In the genomic region with DNA sequence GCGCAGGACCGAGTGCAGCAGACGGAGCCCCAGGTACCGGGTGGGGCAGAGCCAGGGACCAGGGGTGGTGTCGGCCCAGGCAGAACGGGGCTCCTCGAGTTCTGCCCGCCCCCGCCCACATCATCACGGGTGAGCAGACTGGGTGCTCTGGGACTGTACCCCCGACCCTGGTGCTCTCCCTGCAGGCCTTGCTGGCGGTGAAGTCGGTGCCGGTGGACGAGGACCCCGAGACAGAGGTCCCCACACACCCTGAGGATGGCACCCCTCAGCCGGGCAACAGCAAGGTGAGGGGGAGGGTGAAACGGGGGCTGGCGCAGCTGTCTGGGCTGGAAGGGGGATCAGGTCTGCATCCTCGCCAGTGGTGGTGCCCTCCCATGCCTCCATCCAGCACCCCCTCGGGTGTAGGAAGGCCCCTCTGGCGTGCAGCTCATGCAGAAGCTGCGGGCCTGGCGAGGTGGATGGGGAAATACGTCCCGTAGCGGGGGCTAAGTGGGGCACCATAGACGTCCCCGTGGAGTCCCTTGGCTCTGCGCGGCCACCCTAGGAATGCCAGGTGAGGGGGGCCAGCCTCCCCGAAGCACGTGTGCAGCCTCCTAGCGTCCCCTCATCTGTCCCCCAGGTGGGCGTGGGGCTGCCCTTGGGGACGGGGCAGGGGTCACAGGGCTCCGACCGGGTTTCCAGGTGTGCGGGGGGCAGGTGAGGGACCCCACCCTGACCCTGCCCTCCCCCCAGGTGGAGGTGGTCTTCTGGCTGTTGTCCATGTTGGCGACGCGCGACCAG, we compare ENCODE assay signal across 23 cellular contexts. TPM values are rescaled to one million over a fixed set of nuclear protein-coding genes. Genes with fewer than 3 reads are reported as not detected.
DNase-seq lines count a peak whose midpoint lies in the region; ATAC-seq and TF ChIP-seq lines count a peak whose summit lies in the region.
"Had no signal": no experiment of that assay in that cellular context is flagged by ENCODE, and none has a peak within 500 bp of the region (broad histone marks: within the 10 kb centered on the region; RNA-seq: fewer than 3 reads in every experiment).

No MANE protein-coding gene starts in this region.

- CTCF ChIA-PET in activated CD4-positive, alpha-beta T cell treated with anti-CD3 and anti-CD28 coated beads, Interleukin-2, amount 10 ng/mL, durations not matched to agents 7 days and 5 days (lab: Charles Lee): interaction anchor here (1.1 to 1.8 kb wide), 4 partner anchors 15 to 135 kb away, joined by 3 to 6 read pairs (median 4); no protein-coding TSS in a partner anchor

- peaks cover 4% of the 10 kb centered on the region for H3K36me3 Mint-ChIP-seq in activated CD4-positive, alpha-beta T cell treated with anti-CD3 and anti-CD28 coated beads, Interleukin-2, amount 10 ng/mL, durations not matched to agents 7 days and 5 days (ENCODE audit: low read depth)

- TF ChIP-seq CTCF in cardiac muscle cell (IDR thresholded peaks at IDR 0.05; ENCODE audit: low read depth, low read length) (peak; percentile 1), LNCaP clone FGC (IDR thresholded peaks at IDR 0.05; ENCODE audit: control insufficient read depth, extremely low read depth, insufficient read depth) (no peak)

- no peak for DNase-seq in cardiac muscle cell (ENCODE audit: low read depth in 1 of 2, low spot score in 1 of 2)
- no peak for DNase-seq in left cardiac atrium
- DNase-seq in LNCaP clone FGC (ENCODE audit: low read depth): no peak
- DNase-seq in caudate nucleus (lab: John Stamatoyannopoulos, UW): no peak
- no peak for DNase-seq in substantia nigra (lab: John Stamatoyannopoulos, UW)
- DNase-seq in occipital lobe (lab: John Stamatoyannopoulos, UW): no peak
- no peak for DNase-seq in T-helper 1 cell
- no peak for DNase-seq in activated CD4-positive, alpha-beta T cell treated with anti-CD3 and anti-CD28 coated beads, Interleukin-2, amount 10 ng/mL, durations not matched to agents 7 days and 5 days
- DNase-seq: amniotic stem cell, hippocampal formation, left lung, NCI-H1436 treated with DMSO at 0.1 percent for 48 hours had no signal

- no peak overlapping the region for H3K27ac Mint-ChIP-seq in activated CD4-positive, alpha-beta T cell treated with anti-CD3 and anti-CD28 coated beads, Interleukin-2, amount 10 ng/mL, durations not matched to agents 7 days and 5 days
- H3K27ac Mint-ChIP-seq: activated CD8-positive, alpha-beta T cell treated with anti-CD3 and anti-CD28 coated beads, Interleukin-2, amount 10 ng/mL, durations not matched to agents 7 days and 5 days; activated naive CD4-positive, alpha-beta T cell treated with anti-CD3 and anti-CD28 coated beads, Interleukin-2, amount 50 U/mL, for 24 hours; CD4-positive, alpha-beta T cell had no signal

- H3K27me3 Mint-ChIP-seq in activated CD4-positive, alpha-beta T cell treated with anti-CD3 and anti-CD28 coated beads, Interleukin-2, amount 10 ng/mL, durations not matched to agents 7 days and 5 days: peaks cover 38% of the 10 kb centered on the region

- peaks cover 82% of the 10 kb centered on the region for H3K27me3 ChIP-seq in cardiac muscle cell

- no peaks in the 10 kb centered on the region for H3K9me3 Mint-ChIP-seq in activated CD4-positive, alpha-beta T cell treated with anti-CD3 and anti-CD28 coated beads, Interleukin-2, amount 10 ng/mL, durations not matched to agents 7 days and 5 days
- H3K9me3 Mint-ChIP-seq: activated naive CD4-positive, alpha-beta T cell treated with anti-CD3 and anti-CD28 coated beads, Interleukin-2, amount 50 U/mL, for 24 hours; CD4-positive, alpha-beta T cell; neural crest cell; T-cell had no signal

- no peak overlapping the region for H3K4me3 Mint-ChIP-seq in activated CD4-positive, alpha-beta T cell treated with anti-CD3 and anti-CD28 coated beads, Interleukin-2, amount 10 ng/mL, durations not matched to agents 7 days and 5 days
- H3K4me3 Mint-ChIP-seq: activated CD8-positive, alpha-beta T cell treated with anti-CD3 and anti-CD28 coated beads, Interleukin-2, amount 10 ng/mL, durations not matched to agents 7 days and 5 days; CD4-positive, alpha-beta T cell had no signal

- H3K4me1 ChIP-seq in cardiac muscle cell (ENCODE audit: low read depth): no peaks in the 10 kb centered on the region

- H3K4me3 ChIP-seq in cardiac muscle cell: no peak overlapping the region
- H3K4me3 ChIP-seq in LNCaP clone FGC (ENCODE audit: low read depth, low read length): peak overlapping the region; percentile 27
- H3K4me3 ChIP-seq: colonic mucosa, left lung, skin epidermis, thoracic aorta had no signal

- H3K9me3 ChIP-seq in cardiac muscle cell (ENCODE audit: low read depth): no peaks in the 10 kb centered on the region
- H3K9me3 ChIP-seq: colonic mucosa, left lung, thoracic aorta had no signal

- H3K27ac ChIP-seq in cardiac muscle cell (no peak overlapping the region), caudate nucleus (ENCODE audit: low read depth, low read length) (peak overlapping the region; percentile 58), substantia nigra (ENCODE audit: low read depth, low read length, poor library complexity, severe bottlenecking) (peak overlapping the region; percentile 45)
- H3K27ac ChIP-seq: colonic mucosa, epithelial cell of prostate, HL-60, left lung, parathyroid adenoma, skin epidermis, thoracic aorta had no signal

- POLR2A ChIA-PET in activated CD4-positive, alpha-beta T cell treated with anti-CD3 and anti-CD28 coated beads, Interleukin-2, amount 10 ng/mL, durations not matched to agents 7 days and 5 days (lab: Charles Lee): no interaction called here

- H3K4me1 Mint-ChIP-seq in activated CD4-positive, alpha-beta T cell treated with anti-CD3 and anti-CD28 coated beads, Interleukin-2, amount 10 ng/mL, durations not matched to agents 7 days and 5 days: peaks cover 9% of the 10 kb centered on the region

- H3K36me3 ChIP-seq in cardiac muscle cell: no peaks in the 10 kb centered on the region
- H3K36me3 ChIP-seq: colonic mucosa had no signal

- no peak for ATAC-seq in left cardiac atrium

- intact Hi-C loops in left cardiac atrium (cut with DNase I): loop anchor here in 1 of 2 donors (10.0 kb wide), 1 partner anchor 172 kb away; a partner anchor contains a TSS

RNA-seq across cellular contexts. Expression of a gene that starts 6.4 kb away (rescaled TPM):
- 0.42 and 1.3 TPM in 2 replicates for total RNA-seq in cardiac muscle cell
- polyA plus RNA-seq in cardiac muscle cell: 0.27 and 0.94 TPM in 2 replicates
- under 1 TPM; 0.18 to 0.21 TPM for total RNA-seq in left cardiac atrium
- total RNA-seq in occipital lobe: 141 TPM
- under 1 TPM; 0.02 to 0.10 TPM for total RNA-seq in activated CD4-positive, alpha-beta T cell treated with anti-CD3 and anti-CD28 coated beads, Interleukin-2, amount 10 ng/mL, durations not matched to agents 7 days and 5 days
- total RNA-seq: activated CD8-positive, alpha-beta T cell treated with anti-CD3 and anti-CD28 coated beads, Interleukin-2, amount 10 ng/mL, durations not matched to agents 7 days and 5 days had no signal

RNA-seq across cellular contexts. Expression of a gene that starts 18.1 kb away (rescaled TPM):
- 3,563 and 6,817 TPM in 2 replicates for total RNA-seq in cardiac muscle cell
- polyA plus RNA-seq in cardiac muscle cell: 1,008 and 1,129 TPM in 2 replicates
- total RNA-seq in left cardiac atrium: 100 to 1,000 TPM; 714 to 737 TPM
- 252 TPM for total RNA-seq in occipital lobe
- 1,000 to 10,000 TPM; 1,158 to 1,387 TPM for total RNA-seq in activated CD4-positive, alpha-beta T cell treated with anti-CD3 and anti-CD28 coated beads, Interleukin-2, amount 10 ng/mL, durations not matched to agents 7 days and 5 days

RNA-seq across cellular contexts. Expression of a gene that starts 22.7 kb away (rescaled TPM):
- total RNA-seq in cardiac muscle cell: 52.4 and 81.5 TPM in 2 replicates
- 56.9 and 84.9 TPM in 2 replicates for polyA plus RNA-seq in cardiac muscle cell
- 10 to 100 TPM; 16.1 to 18.9 TPM for total RNA-seq in left cardiac atrium
- total RNA-seq in occipital lobe: 18.6 TPM
- 10 to 100 TPM; 33.2 to 40.7 TPM for total RNA-seq in activated CD4-positive, alpha-beta T cell treated with anti-CD3 and anti-CD28 coated beads, Interleukin-2, amount 10 ng/mL, durations not matched to agents 7 days and 5 days

RNA-seq across cellular contexts. Expression of a gene that starts 33.8 kb away (rescaled TPM):
- 11.2 and 28.6 TPM in 2 replicates for total RNA-seq in cardiac muscle cell
- polyA plus RNA-seq in cardiac muscle cell: 9.6 and 19.2 TPM in 2 replicates
- 1 to 10 TPM in 1 of 2 donors, under 1 TPM in 1; 0.89 to 1.6 TPM for total RNA-seq in left cardiac atrium
- 1.7 TPM for total RNA-seq in occipital lobe
- total RNA-seq in activated CD4-positive, alpha-beta T cell treated with anti-CD3 and anti-CD28 coated beads, Interleukin-2, amount 10 ng/mL, durations not matched to agents 7 days and 5 days: 1 to 10 TPM; 3.8 to 4.4 TPM

RNA-seq across cellular contexts. Expression of a gene that starts 34.7 kb away (rescaled TPM):
- total RNA-seq in cardiac muscle cell (52.7 and 72.5 TPM in 2 replicates), left cardiac atrium (1 to 10 TPM; 2.2 to 2.3 TPM), occipital lobe (0.31 TPM)
- polyA plus RNA-seq in cardiac muscle cell: 74.7 and 99.8 TPM in 2 replicates
- 1 to 10 TPM; 1.6 to 1.8 TPM for total RNA-seq in activated CD4-positive, alpha-beta T cell treated with anti-CD3 and anti-CD28 coated beads, Interleukin-2, amount 10 ng/mL, durations not matched to agents 7 days and 5 days

Comparison
In these comparisons a context has a peak if more than half of its experiments do, and no peak if none do; other contexts are left out.
1. RNA of a gene that starts 6.4 kb away (total RNA-seq): 141 TPM in occipital lobe (single experiment); 0.42 to 1.3 TPM in cardiac muscle cell, 0.18 to 0.21 TPM in left cardiac atrium and 0.02 to 0.10 TPM in activated CD4-positive, alpha-beta T cell treated with anti-CD3 and anti-CD28 coated beads, Interleukin-2, amount 10 ng/mL, durations not matched to agents 7 days and 5 days; every median in the first group is over 10 times any median in the second.